ENCODE assay signal across 8 cellular contexts in the genomic region with DNA sequence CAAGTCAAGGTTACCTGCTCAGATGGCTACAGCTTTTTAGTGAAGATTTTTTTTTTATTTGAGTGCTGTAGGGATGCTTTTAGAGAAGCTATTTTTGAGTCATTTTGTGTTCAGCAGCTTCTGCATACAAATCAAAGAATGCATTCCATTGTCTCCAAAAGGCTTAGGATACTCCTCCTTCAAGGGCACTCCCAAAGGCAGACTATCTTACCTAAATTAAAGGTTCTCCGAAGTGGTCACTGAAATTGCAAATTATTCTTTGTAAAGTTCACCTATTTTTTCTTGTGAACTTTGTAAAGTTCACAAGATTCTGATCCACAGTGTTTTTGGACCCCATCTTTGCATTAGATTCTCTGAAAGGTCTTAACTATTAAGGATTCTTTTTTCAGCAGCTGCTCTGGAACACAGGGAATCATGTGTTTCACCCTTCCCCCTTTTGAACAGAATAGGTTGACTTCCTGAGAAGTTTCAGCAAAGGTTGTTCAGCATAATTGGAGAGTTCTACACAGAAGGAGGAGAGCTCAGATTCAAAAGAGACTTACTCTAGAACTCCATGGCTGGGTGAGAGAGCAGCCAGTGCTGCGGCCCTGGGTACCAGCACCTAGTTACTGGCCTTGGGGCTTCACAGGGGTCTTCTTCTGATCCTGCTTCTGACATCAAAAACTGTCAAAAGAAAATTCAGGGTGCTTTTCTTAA. TPM values are rescaled to one million over a fixed set of nuclear protein-coding genes. Genes with fewer than 3 reads are reported as not detected.
DNase-seq lines count a peak whose midpoint lies in the region; ATAC-seq, FAIRE-seq and TF ChIP-seq lines count a peak whose summit lies in the region.

No MANE protein-coding gene starts in this region.

- no peak overlapping the region for H3K56ac ChIP-seq in H1 (replicated peaks; ENCODE audit: insufficient read length, low read depth, low read length)

- H3K4me3 ChIP-seq in H1 (ENCODE audit: extremely low read depth in 1 of 4, insufficient read depth in 2 of 4, low read depth in 3 of 4, low read length in 4 of 4) (no peak overlapping the region), smooth muscle cell (no peak overlapping the region), kidney (ENCODE audit: low read length in 2 of 2) (no peak overlapping the region)

- H4K20me1 ChIP-seq in H1 (replicated peaks in 1 of 2; ENCODE audit: control insufficient read depth in 1 of 2, insufficient read depth in 2 of 2, low read length in 2 of 2) (no peaks in the 10 kb centered on the region), smooth muscle cell (ENCODE audit: low read depth) (no peaks in the 10 kb centered on the region)

- POLR2A ChIA-PET in H1 (lab: Charles Lee; ENCODE audit: partially characterized antibody) = no interaction called here

- H3K79me2 ChIP-seq in H1 (ENCODE audit: control insufficient read depth in 1 of 2, insufficient read depth in 2 of 2, low read length in 2 of 2) (no peaks in the 10 kb centered on the region), smooth muscle cell (ENCODE audit: low read depth) (peaks cover 18% of the 10 kb centered on the region)

- H3K36me3 ChIP-seq in H1 (ENCODE audit: control insufficient read depth in 2 of 4, insufficient read depth in 4 of 4, low read length in 3 of 4) (no peaks in the 10 kb centered on the region), smooth muscle cell (ENCODE audit: low read depth) (peaks cover 13% of the 10 kb centered on the region), kidney (ENCODE audit: control insufficient read depth in 1 of 2, insufficient read depth in 2 of 2, low read length in 2 of 2) (peaks cover 4% of the 10 kb centered on the region in 2 donors)

- H3K4me2 ChIP-seq in H1 (ENCODE audit: insufficient read depth in 1 of 2, low read depth in 2 of 2, low read length in 2 of 2) = no peak overlapping the region
- H3K4me2 ChIP-seq in smooth muscle cell = peak overlapping the region; percentile 77

- no peak overlapping the region for H3K9ac ChIP-seq in H1 (replicated peaks in 1 of 4; ENCODE audit: extremely low read depth in 1 of 4, low read depth in 3 of 4, low read length in 3 of 4)
- H3K9ac ChIP-seq in smooth muscle cell (ENCODE audit: low read depth) = peak overlapping the region; percentile 61
- H3K9ac ChIP-seq in kidney (ENCODE audit: low read length in 2 of 2) = no peak overlapping the region

- H2AK5ac ChIP-seq in H1 (ENCODE audit: low read depth, low read length) = no peak overlapping the region

- DNase-seq in GM19239 (ENCODE audit: insufficient read length, low spot score) (no peak), NCI-H69 (lab: John Stamatoyannopoulos, UW) (peak; percentile 13), H1 (ENCODE audit: low read depth in 1 of 2, low spot score in 2 of 2) (no peak), smooth muscle cell (lab: John Stamatoyannopoulos, UW; ENCODE audit: unreplicated experiment) (no peak), omental fat pad (ENCODE audit: low spot score) (no peak), kidney (no peak), left colon (no peak)

- H4K91ac ChIP-seq in H1 (replicated peaks; ENCODE audit: insufficient read length, low read length) = no peak overlapping the region

- no peak overlapping the region for H2BK12ac ChIP-seq in H1 (ENCODE audit: low read depth, low read length)

- TF ChIP-seq POLR2A in H1 (IDR thresholded peaks at IDR 0.05; ENCODE audit: control extremely low read depth in 1 of 2, low read depth in 2 of 2, low read length in 2 of 2) = no peak

- H3K4me1 ChIP-seq in H1 (replicated peaks in 1 of 4; ENCODE audit: control insufficient read depth in 3 of 4, insufficient read depth in 4 of 4, low read length in 3 of 4) = peaks cover 0 to 2% (median under 1%) of the 10 kb centered on the region in 4 experiments; a peak in 3 of 7 replicates
- H3K4me1 ChIP-seq in smooth muscle cell (ENCODE audit: low read depth) = peaks cover 10% of the 10 kb centered on the region
- H3K4me1 ChIP-seq in kidney (ENCODE audit: control insufficient read depth in 1 of 2, insufficient read depth in 1 of 2, low read depth in 1 of 2, low read length in 2 of 2) = peaks cover 2 to 5% of the 10 kb centered on the region in 2 donors

- no peaks in the 10 kb centered on the region for H3K23me2 ChIP-seq in H1 (ENCODE audit: low read depth, low read length)

- intact Hi-C loops in kidney (cut with DNase I) = no loop called here
- intact Hi-C loops in left colon (cut with DNase I, micrococcal nuclease) = no loop called here

- no peak for TF ChIP-seq RAD21 in H1 (IDR thresholded peaks at IDR 0.05 in 1 of 2, conservative IDR thresholded peaks at IDR 0.05 in 1 of 2; ENCODE audit: low read depth in 2 of 2, low read length in 2 of 2)

- H3K27ac ChIP-seq in H1 (ENCODE audit: low read depth, low read length) = no peak overlapping the region
- peak overlapping the region; percentile 89 for H3K27ac ChIP-seq in smooth muscle cell (ENCODE audit: low read depth)
- peak overlapping the region in 1 of 2 donors; percentile 62 for H3K27ac ChIP-seq in kidney (ENCODE audit: low read depth in 2 of 2, low read length in 2 of 2)

- no peak for TF ChIP-seq CTCF in H1 (IDR thresholded peaks at IDR 0.05; ENCODE audit: control extremely low read depth in 1 of 3, insufficient read depth in 1 of 3, low read depth in 1 of 3, low read length in 3 of 3)
- TF ChIP-seq CTCF in smooth muscle cell (IDR thresholded peaks at IDR 0.05; ENCODE audit: borderline replicate concordance, insufficient read depth, poor library complexity, severe bottlenecking) = no peak
- TF ChIP-seq CTCF in omental fat pad (IDR thresholded peaks at IDR 0.05) = no peak
- no peak for TF ChIP-seq CTCF in kidney (IDR thresholded peaks at IDR 0.05; ENCODE audit: borderline replicate concordance, extremely low read depth, insufficient read depth)

- H3F3A ChIP-seq in smooth muscle cell (ENCODE audit: low read depth) = no peaks in the 10 kb centered on the region

- WGBS in H1 (ENCODE audit: extremely low coverage in 1 of 2, insufficient coverage in 1 of 2, insufficient read length in 1 of 2, insufficient replicate concordance in 2 of 2, low coverage in 1 of 2, low lambda C conversion rate in 2 of 2, missing lambda C conversion rate in 1 of 2), 2 experiments = 84% methylated on average over 2 of the region's 2 CpGs; no CpG with 5 or more reads in 1 of the 2 experiments
- WGBS in smooth muscle cell (ENCODE audit: low lambda C conversion rate) = 83% methylated on average over 2 of the region's 2 CpGs

- H4K5ac ChIP-seq in H1 (ENCODE audit: insufficient read length, low read depth, low read length) = no peak overlapping the region

- H2BK20ac ChIP-seq in H1 (ENCODE audit: low read length) = no peak overlapping the region

- no peak overlapping the region for H2BK15ac ChIP-seq in H1 (ENCODE audit: low read length)

- no peak overlapping the region for H3K23ac ChIP-seq in H1 (ENCODE audit: insufficient read length)

- H3K18ac ChIP-seq in H1 (ENCODE audit: extremely low read depth, low read length) = no peak overlapping the region

- H3K14ac ChIP-seq in H1 (ENCODE audit: insufficient read length) = no peak overlapping the region

- FAIRE-seq in GM19239 (lab: Jason Lieb, UNC) (peak; percentile 45), H1 (lab: Jason Lieb, UNC) (no peak), kidney (lab: Jason Lieb, UNC) (no peak)

- H3K79me1 ChIP-seq in H1 (ENCODE audit: low read depth, low read length) = no peaks in the 10 kb centered on the region

- H3K27me3 ChIP-seq in H1 (replicated peaks in 1 of 4; ENCODE audit: control insufficient read depth in 3 of 4, extremely low read depth in 1 of 4, insufficient read depth in 3 of 4, low read length in 3 of 4) = no peaks in the 10 kb centered on the region
- H3K27me3 ChIP-seq in smooth muscle cell (ENCODE audit: low read depth) = no peaks in the 10 kb centered on the region

- CTCF ChIA-PET in H1 (lab: Charles Lee; ENCODE audit: partially characterized antibody) = interaction anchor here (0.6 to 0.8 kb wide), 2 partner anchors 9 to 24 kb away, joined by 3 to 5 read pairs; no protein-coding TSS in a partner anchor

- TF ChIP-seq EP300 in H1 (IDR thresholded peaks at IDR 0.05; ENCODE audit: borderline replicate concordance in 1 of 2, low read depth in 2 of 2, low read length in 2 of 2) = no peak

- H4K8ac ChIP-seq in H1 (ENCODE audit: extremely low read depth, insufficient read depth, low read length) = no peak overlapping the region

- H2AFZ ChIP-seq in H1 (ENCODE audit: low read length) (peak overlapping the region; percentile 59), smooth muscle cell (ENCODE audit: low read depth) (peak overlapping the region; percentile 19)

- H2BK120ac ChIP-seq in H1 (replicated peaks; ENCODE audit: low read depth, low read length) = no peak overlapping the region

- H3K4ac ChIP-seq in H1 (replicated peaks; ENCODE audit: insufficient read length, low read depth, low read length) = no peak overlapping the region

- ATAC-seq in omental fat pad (ENCODE audit: low FRiP score) = no peak
- no peak for ATAC-seq in left colon
- no peak for ATAC-seq in HG02973 (IDR thresholded peaks at IDR 0.05; ENCODE audit: unreplicated experiment)

- H3K9me3 ChIP-seq in H1 (ENCODE audit: insufficient read depth in 2 of 2, low read depth in 1 of 2, low read length in 1 of 2) (no peaks in the 10 kb centered on the region), smooth muscle cell (replicated peaks; ENCODE audit: low read depth) (no peaks in the 10 kb centered on the region), kidney (ENCODE audit: control insufficient read depth in 1 of 2, low read length in 2 of 2) (no peaks in the 10 kb centered on the region)

- H2BK5ac ChIP-seq in H1 (ENCODE audit: low read depth, low read length) = no peak overlapping the region

RNA-seq across cellular contexts. Expression of a gene that starts 14.5 kb away (rescaled TPM):
- 0.09 TPM in 1 of 2 replicates, not detected in the other for total RNA-seq in H1 (2021; fragmentation: NEBNext Ultra II Directional; extraction: Animal tissue kit (Norgen Biotek cat#: 25700))
- polyA plus RNA-seq in H1 (2011; rRNA removed) (0.02 and 0.08 TPM in 2 replicates), smooth muscle cell (5.7 and 12.5 TPM in 2 replicates), kidney (ENCODE audit: insufficient read depth, low read depth, low replicate concordance) (7.8 TPM)
- polyA plus RNA-seq in H1 (2011; cell fraction: cytosol; rRNA removed) = 0.05 TPM
- 0.26 TPM for polyA plus RNA-seq in H1 (2011; cell fraction: nucleus; rRNA removed)
- polyA plus RNA-seq in H1 (2012, experiment 1 of 2) = 0.05 to 0.37 TPM (median 0.16 TPM) in 4 replicates
- polyA plus RNA-seq in H1 (2012, experiment 2 of 2) = 0.09 TPM
- 0.08 TPM for polyA plus RNA-seq in H1 (2013, experiment 1 of 2)
- polyA plus RNA-seq in H1 (2013, experiment 2 of 2) = 0.09 TPM
- polyA minus RNA-seq in H1 (2011; rRNA and poly(A)+ RNA removed) = 0.16 and 0.17 TPM in 2 replicates
- not detected for polyA minus RNA-seq in H1 (2011; cell fraction: cytosol; rRNA and poly(A)+ RNA removed)
- 0.70 TPM for polyA minus RNA-seq in H1 (2011; cell fraction: nucleus; rRNA and poly(A)+ RNA removed)
- total RNA-seq in smooth muscle cell (18.9 and 27.1 TPM in 2 replicates), omental fat pad (10 to 100 TPM; 45.4 to 84.0 (median 61.3) TPM), kidney (18.1 TPM), left colon (1 to 10 TPM; 3.5 to 7.3 TPM)

RNA-seq across cellular contexts. Expression of a gene that starts 55.4 kb away (rescaled TPM):
- not detected in 2 replicates for total RNA-seq in H1 (2021; fragmentation: NEBNext Ultra II Directional; extraction: Animal tissue kit (Norgen Biotek cat#: 25700))
- not detected in 2 replicates for polyA plus RNA-seq in H1 (2011; rRNA removed)
- polyA plus RNA-seq in H1 (2011; cell fraction: cytosol; rRNA removed) = not detected
- not detected for polyA plus RNA-seq in H1 (2011; cell fraction: nucleus; rRNA removed)
- not detected in 4 replicates for polyA plus RNA-seq in H1 (2012, experiment 1 of 2)
- polyA plus RNA-seq in H1 (2012, experiment 2 of 2) = not detected
- not detected for polyA plus RNA-seq in H1 (2013, experiment 1 of 2)
- polyA plus RNA-seq in H1 (2013, experiment 2 of 2) = not detected
- not detected in 2 replicates for polyA minus RNA-seq in H1 (2011; rRNA and poly(A)+ RNA removed)
- not detected for polyA minus RNA-seq in H1 (2011; cell fraction: cytosol; rRNA and poly(A)+ RNA removed)
- not detected for polyA minus RNA-seq in H1 (2011; cell fraction: nucleus; rRNA and poly(A)+ RNA removed)
- not detected in 2 replicates for total RNA-seq in smooth muscle cell
- polyA plus RNA-seq in smooth muscle cell = not detected in 2 replicates
- under 1 TPM in 1 of 4 donors, not detected in 3; 0.09 TPM for total RNA-seq in omental fat pad
- not detected for total RNA-seq in kidney
- polyA plus RNA-seq in kidney (ENCODE audit: insufficient read depth, low read depth, low replicate concordance) = 1.3 TPM
- not detected for total RNA-seq in left colon
